Comparison of ENCODE assay signal across 8 cellular contexts in the genomic region with DNA sequence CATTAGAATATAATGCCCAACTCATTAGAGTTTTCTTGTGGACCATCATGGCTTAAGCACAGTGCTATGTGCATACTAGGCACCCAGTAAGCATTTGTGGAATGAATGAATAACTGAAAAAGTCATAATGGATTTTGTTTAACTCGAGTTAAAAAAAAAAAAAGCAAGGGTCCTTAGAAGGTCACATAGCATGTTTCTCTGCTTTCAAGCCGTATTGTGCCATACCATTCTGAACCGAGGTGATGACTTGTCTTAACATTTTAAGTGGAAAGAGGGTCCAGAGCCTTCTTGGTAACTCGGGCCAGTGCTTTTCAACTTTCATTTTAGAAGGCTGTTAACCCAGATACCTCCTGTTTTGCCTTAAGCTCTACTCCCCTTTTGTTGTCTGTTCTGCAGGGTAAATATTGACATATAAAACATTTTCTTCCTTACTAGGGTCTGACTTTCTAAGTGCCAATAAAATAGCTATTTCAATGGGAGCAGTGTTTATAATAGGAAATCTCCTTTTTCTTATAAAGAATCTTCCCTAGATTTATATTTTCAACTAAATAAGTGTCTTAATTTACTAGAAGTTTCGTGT. TPM values are rescaled to one million over a fixed set of nuclear protein-coding genes. Genes with fewer than 3 reads are reported as not detected.
DNase-seq lines count a peak whose midpoint lies in the region; ATAC-seq and TF ChIP-seq lines count a peak whose summit lies in the region.

No MANE protein-coding gene starts in this region.

- DNase-seq in activated naive CD4-positive, alpha-beta T cell treated with anti-CD3 and anti-CD28 coated beads, Interleukin-2, amount 10 ng/mL, durations not matched to agents 7 days and 5 days: no peak
- no peak for DNase-seq in activated naive CD4-positive, alpha-beta T cell treated with Interleukin-2 at 50 U/mL for 16 hours
- DNase-seq in adrenal gland (no peak), kidney epithelial cell (ENCODE audit: low read depth) (no peak), transverse colon (no peak), thyroid gland (no peak)

- intact Hi-C loops in adrenal gland (cut with DNase I) (no loop called here), transverse colon (cut with DNase I; ENCODE audit: low total_unique reads) (no loop called here), thyroid gland (cut with DNase I) (no loop called here)

- H3K4me1 ChIP-seq in adrenal gland (replicated peaks in 1 of 2) (peaks cover 10 to 29% of the 10 kb centered on the region in 2 donors), transverse colon (peaks cover 21 to 33% (median 23%) of the 10 kb centered on the region in 4 donors), thyroid gland (peaks cover 15 to 17% of the 10 kb centered on the region in 2 donors)

- H3K9me3 ChIP-seq in adrenal gland (replicated peaks in 1 of 3) (no peaks in the 10 kb centered on the region), transverse colon (no peaks in the 10 kb centered on the region), thyroid gland (no peaks in the 10 kb centered on the region)

- TF ChIP-seq POLR2A in adrenal gland (IDR thresholded peaks at IDR 0.05): no peak
- no peak for TF ChIP-seq POLR2A in transverse colon (IDR thresholded peaks at IDR 0.05)
- TF ChIP-seq POLR2A in thyroid gland (IDR thresholded peaks at IDR 0.05): no peak

- H3K4me3 ChIP-seq in adrenal gland: peak overlapping the region in 2 of 4 donors; percentile 17 to 96
- H3K4me3 ChIP-seq in kidney epithelial cell (ENCODE audit: low read depth, low read length): peak overlapping the region; percentile 66
- H3K4me3 ChIP-seq in transverse colon: peak overlapping the region in 3 of 4 donors; percentile 89 to 91 (median 90)
- H3K4me3 ChIP-seq in thyroid gland (replicated peaks in 1 of 3): peak overlapping the region in 1 of 3 donors; percentile 91

- TF ChIP-seq CTCF in adrenal gland (IDR thresholded peaks at IDR 0.05) (no peak), kidney epithelial cell (IDR thresholded peaks at IDR 0.05; ENCODE audit: insufficient read depth, low read length, poor library complexity, severe bottlenecking) (no peak), transverse colon (IDR thresholded peaks at IDR 0.05) (no peak), thyroid gland (IDR thresholded peaks at IDR 0.05) (no peak)

- peak overlapping the region; percentile 97 for H3K4me3 Mint-ChIP-seq in activated naive CD4-positive, alpha-beta T cell treated with anti-CD3 and anti-CD28 coated beads, Interleukin-2, amount 10 ng/mL, durations not matched to agents 7 days and 5 days

- TF ChIP-seq EP300 in transverse colon (IDR thresholded peaks at IDR 0.05; ENCODE audit: low read depth): no peak

- H3K27me3 Mint-ChIP-seq in activated naive CD4-positive, alpha-beta T cell treated with anti-CD3 and anti-CD28 coated beads, Interleukin-2, amount 10 ng/mL, durations not matched to agents 7 days and 5 days: no peaks in the 10 kb centered on the region

- H3K36me3 Mint-ChIP-seq in activated naive CD4-positive, alpha-beta T cell treated with anti-CD3 and anti-CD28 coated beads, Interleukin-2, amount 10 ng/mL, durations not matched to agents 7 days and 5 days: peaks cover 17% of the 10 kb centered on the region

- peak overlapping the region; percentile 99 for H3K27ac Mint-ChIP-seq in activated naive CD4-positive, alpha-beta T cell treated with anti-CD3 and anti-CD28 coated beads, Interleukin-2, amount 10 ng/mL, durations not matched to agents 7 days and 5 days

- no peaks in the 10 kb centered on the region for H3K9me3 Mint-ChIP-seq in activated naive CD4-positive, alpha-beta T cell treated with anti-CD3 and anti-CD28 coated beads, Interleukin-2, amount 10 ng/mL, durations not matched to agents 7 days and 5 days

- H3K4me1 Mint-ChIP-seq in activated naive CD4-positive, alpha-beta T cell treated with anti-CD3 and anti-CD28 coated beads, Interleukin-2, amount 10 ng/mL, durations not matched to agents 7 days and 5 days: peaks cover 37% of the 10 kb centered on the region

- CTCF ChIA-PET in activated naive CD4-positive, alpha-beta T cell treated with anti-CD3 and anti-CD28 coated beads, Interleukin-2, amount 10 ng/mL, durations not matched to agents 7 days and 5 days (lab: Charles Lee): no interaction called here

- H3K27ac ChIP-seq in adrenal gland: peak overlapping the region in 4 of 5 donors; percentile 79 to 98 (median 88)
- peak overlapping the region; percentile 94 to 98 (median 98) for H3K27ac ChIP-seq in transverse colon
- H3K27ac ChIP-seq in thyroid gland: peak overlapping the region in 1 of 3 donors; percentile 89

- WGBS in adrenal gland, 4 donors: 26 to 32% (median 27%) methylated on average over 5 of the region's 5 CpGs
- WGBS in transverse colon (ENCODE audit: low coverage in 1 of 2), 2 donors: 10 to 12% methylated on average over 5 of the region's 5 CpGs
- 37 to 40% methylated on average over 5 of the region's 5 CpGs for WGBS in thyroid gland, 2 donors

- no peaks in the 10 kb centered on the region for H3K36me3 ChIP-seq in adrenal gland (replicated peaks in 1 of 2)
- no peaks in the 10 kb centered on the region for H3K36me3 ChIP-seq in kidney epithelial cell (ENCODE audit: control insufficient read depth, insufficient read depth, low read length)
- no peaks in the 10 kb centered on the region for H3K36me3 ChIP-seq in transverse colon
- H3K36me3 ChIP-seq in thyroid gland: no peaks in the 10 kb centered on the region

- H3K27me3 ChIP-seq in adrenal gland (no peaks in the 10 kb centered on the region), kidney epithelial cell (ENCODE audit: control insufficient read depth, insufficient read depth, low read length) (no peaks in the 10 kb centered on the region), transverse colon (no peaks in the 10 kb centered on the region), thyroid gland (no peaks in the 10 kb centered on the region)

- ATAC-seq in HG02852 (IDR thresholded peaks at IDR 0.05; ENCODE audit: unreplicated experiment) (no peak), HG03342 (IDR thresholded peaks at IDR 0.05; ENCODE audit: unreplicated experiment) (no peak)

- in situ Hi-C loops in transverse colon (cut with MboI; ENCODE audit: low pct_ligation_motif_present in 1 of 4, low pct_unique_long_range_greater_than_20kb in 1 of 4, low sequenced_read_pairs in 3 of 4): loop anchor here in 2 of 4 donors (25.0 kb wide), 2 partner anchors 110 to 385 kb away; partner anchors contain the start of genes HADHA (in 1 of the 2) and HADHB (in 1 of the 2)

RNA-seq across cellular contexts. Expression of gene ADGRF3, which starts 0.8 kb away (rescaled TPM):
- total RNA-seq in adrenal gland (under 1 TPM in 5 of 8 donors, not detected in 3; 0.07 to 0.75 (median 0.31) TPM), kidney epithelial cell (0.07 and 0.08 TPM in 2 replicates), transverse colon (not detected), thyroid gland (under 1 TPM in 2 of 4 donors, not detected in 2; 0.15 to 0.38 TPM)
- polyA plus RNA-seq in adrenal gland: under 1 TPM; 0.13 to 0.17 (median 0.16) TPM

RNA-seq across cellular contexts. Expression of gene SELENOI, which starts 1.4 kb away (rescaled TPM):
- total RNA-seq in adrenal gland (10 to 100 TPM in 7 of 8 donors, 1 to 10 TPM in 1; 8.1 to 45.4 (median 18.7) TPM), kidney epithelial cell (21.4 and 28.5 TPM in 2 replicates), transverse colon (10 to 100 TPM; 12.1 to 37.4 (median 26.9) TPM), thyroid gland (10 to 100 TPM; 16.7 to 31.2 (median 21.8) TPM)
- 10 to 100 TPM in 1 of 3 donors, 1 to 10 TPM in 2; 1.9 to 25.8 (median 3.2) TPM for polyA plus RNA-seq in adrenal gland

RNA-seq across cellular contexts. Expression of gene DRC1, which starts 54.3 kb away (rescaled TPM):
- total RNA-seq in adrenal gland: under 1 TPM in 1 of 8 donors, not detected in 7; 0.14 TPM
- polyA plus RNA-seq in adrenal gland: under 1 TPM; 0.10 to 0.56 (median 0.22) TPM
- 0.13 and 0.41 TPM in 2 replicates for total RNA-seq in kidney epithelial cell
- not detected for total RNA-seq in transverse colon
- not detected for total RNA-seq in thyroid gland
